ENCODE assay signal across 29 cellular contexts in genomic region chr7:17085186-17085585, GRCh38.
"Had no signal": no experiment of that assay in that cellular context is flagged by ENCODE, and none has a peak within 500 bp of the region (broad histone marks: within the 10 kb centered on the region; RNA-seq: fewer than 3 reads in every experiment).

No MANE protein-coding gene starts in this region.

- H3K4me1 ChIP-seq: colonic mucosa, gastrocnemius medialis, heart left ventricle, left lung, neural progenitor cell, suprapubic skin, vagina had no signal

- H3K36me3 ChIP-seq: colonic mucosa, gastrocnemius medialis, heart left ventricle, left lung, neural progenitor cell, ovary, suprapubic skin, vagina had no signal

- H3K27ac Mint-ChIP-seq: dendritic cell treated with granulocyte-macrophage colony-stimulating factor and Interleukin-4, amounts not matched to agents 40 ng/mL and 50 ng/mL, for 4 days; endodermal cell; mesothelial cell of epicardium; naive thymus-derived CD4-positive, alpha-beta T cell; nephron; neural progenitor cell; stimulated activated naive CD8-positive, alpha-beta T cell treated with anti-CD3 and anti-CD28 coated beads, Interleukin-15, amount 100 ng/mL, for 72 hours had no signal

- H3K36me3 Mint-ChIP-seq: mesothelial cell of epicardium, neural progenitor cell had no signal

- H3K9me3 ChIP-seq: colonic mucosa, gastrocnemius medialis, ovary, suprapubic skin, vagina had no signal

- H3K27me3 ChIP-seq: colonic mucosa, gastrocnemius medialis, heart left ventricle, hepatocyte, left lung, neural progenitor cell, suprapubic skin, vagina had no signal

- H3K4me1 Mint-ChIP-seq: endodermal cell; mesothelial cell of epicardium; nephron; stimulated activated naive CD8-positive, alpha-beta T cell treated with anti-CD3 and anti-CD28 coated beads, Interleukin-15, amount 100 ng/mL, for 72 hours had no signal

- DNase-seq: colonic mucosa; effector CD8-positive, alpha-beta T cell; endodermal cell; foreskin fibroblast; gastrocnemius medialis; heart left ventricle; kidney; left lung; mesenchymal stem cell; naive thymus-derived CD4-positive, alpha-beta T cell; ovary; stimulated activated CD4-positive, alpha-beta T cell treated with anti-CD3 and anti-CD28 coated beads, Interleukin-12 subunit alpha, Interleukin-12 subunit beta, amount 100 ng/mL, for 4 hours; stimulated activated CD4-positive, alpha-beta T cell treated with anti-CD3 and anti-CD28 coated beads, Interleukin-1b, Interleukin-23, amount 100 ng/mL, for 48 hours; stimulated activated CD4-positive, alpha-beta T cell treated with anti-CD3 and anti-CD28 coated beads, Interleukin-4, amount 100 ng/mL, for 1 hour; stimulated activated CD8-positive, alpha-beta memory T cell treated with anti-CD3 and anti-CD28 coated beads, Interleukin-4, amount 100 ng/mL, for 48 hours; stimulated activated naive CD4-positive, alpha-beta T cell; stimulated activated naive CD8-positive, alpha-beta T cell treated with anti-CD3 and anti-CD28 coated beads, Interleukin-15, amount 100 ng/mL, for 72 hours; trophoblast cell had no signal

- H3K9me3 Mint-ChIP-seq: endodermal cell, neural progenitor cell had no signal

- ATAC-seq: esophagus mucosa; gastrocnemius medialis; heart left ventricle; left lung; naive thymus-derived CD4-positive, alpha-beta T cell; sciatic nerve; stimulated activated naive CD8-positive, alpha-beta T cell treated with anti-CD3 and anti-CD28 coated beads, Interleukin-15, amount 100 ng/mL, for 72 hours had no signal

- H3K4me3 ChIP-seq: colonic mucosa, gastrocnemius medialis, heart left ventricle, hepatocyte, left lung, neural progenitor cell, ovary, smooth muscle cell, suprapubic skin, vagina had no signal

- H3K27ac ChIP-seq: epithelial cell of prostate, gastrocnemius medialis, heart left ventricle, hepatocyte, left lung, neural progenitor cell, ovary, suprapubic skin, vagina had no signal

- H3K27me3 Mint-ChIP-seq: dendritic cell treated with granulocyte-macrophage colony-stimulating factor and Interleukin-4, amounts not matched to agents 40 ng/mL and 50 ng/mL, for 4 days had no signal

- H3K4me3 Mint-ChIP-seq: dendritic cell treated with granulocyte-macrophage colony-stimulating factor and Interleukin-4, amounts not matched to agents 40 ng/mL and 50 ng/mL, for 4 days; endodermal cell; mesothelial cell of epicardium; naive thymus-derived CD4-positive, alpha-beta T cell; nephron; neural progenitor cell; stimulated activated naive CD8-positive, alpha-beta T cell treated with anti-CD3 and anti-CD28 coated beads, Interleukin-15, amount 100 ng/mL, for 72 hours had no signal
